9 cellular contexts compared by ENCODE assay signal in the genomic region with DNA sequence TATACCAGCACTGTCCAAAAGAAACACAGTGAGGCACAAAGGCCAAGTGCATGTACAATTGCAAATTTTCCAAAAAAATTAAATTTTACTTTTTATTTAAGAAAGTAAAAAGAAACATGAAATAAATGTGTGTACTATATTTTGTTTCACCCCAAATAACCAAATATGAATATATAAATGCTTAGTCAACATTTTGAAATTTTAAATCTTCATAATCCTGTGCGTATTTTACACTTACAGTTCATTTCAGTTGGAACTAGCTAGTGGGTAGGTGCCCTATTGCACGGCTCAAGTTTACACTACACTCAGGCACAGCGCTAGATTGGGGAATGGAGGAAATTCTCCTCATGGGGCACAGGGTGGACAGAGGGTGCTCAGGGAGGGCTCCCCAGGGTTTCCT. TPM values are rescaled to one million over a fixed set of nuclear protein-coding genes. Genes with fewer than 3 reads are reported as not detected.
A peak's percentile ranks its signal among the peaks of the same experiment; 100 is the strongest.
DNase-seq lines count a peak whose midpoint lies in the region; ATAC-seq, FAIRE-seq and TF ChIP-seq lines count a peak whose summit lies in the region.
"Had no signal": no experiment of that assay in that cellular context is flagged by ENCODE, and none has a peak within 500 bp of the region (broad histone marks: within the 10 kb centered on the region; RNA-seq: fewer than 3 reads in every experiment).

No MANE protein-coding gene starts in this region.

- H2AFZ ChIP-seq in GM12878 (ENCODE audit: control insufficient read depth, low read depth, low read length) = no peak overlapping the region

- H3K27ac ChIP-seq in GM12878 (ENCODE audit: control insufficient read depth, insufficient read depth) (no peak overlapping the region), caudate nucleus (ENCODE audit: low read depth, low read length) (no peak overlapping the region)

- 97% methylated on average over 3 of the region's 3 CpGs for WGBS in GM12878 (ENCODE audit: insufficient coverage, insufficient replicate concordance, low lambda C conversion rate, missing lambda C conversion rate)

- peak overlapping the region; percentile 80; the same call in 1 of the 2 replicates for H3K4me2 ChIP-seq in GM12878 (ENCODE audit: control insufficient read depth, insufficient read depth)

- no peak for DNase-seq in GM12865 (ENCODE audit: low read depth)
- no peak for DNase-seq in GM12878 (ENCODE audit: low read depth, low spot score)
- DNase-seq in progenitor cell of endocrine pancreas (ENCODE audit: low spot score, unreplicated experiment) = no peak
- DNase-seq in caudate nucleus (lab: John Stamatoyannopoulos, UW) = no peak
- no peak for DNase-seq in RCC 7860 (ENCODE audit: low spot score)
- DNase-seq: NCI-H446 treated with DMSO at 0.1 percent for 48 hours, T1000 had no signal

- H3K9me3 Mint-ChIP-seq in progenitor cell of endocrine pancreas (ENCODE audit: low read depth) = peaks cover 4% of the 10 kb centered on the region

- TF ChIP-seq EP300 in GM12878 (IDR thresholded peaks at IDR 0.05; ENCODE audit: borderline replicate concordance in 1 of 2, control insufficient read depth in 1 of 2, low read depth in 2 of 2, low read length in 2 of 2) = no peak

- H3K36me3 Mint-ChIP-seq in progenitor cell of endocrine pancreas (ENCODE audit: insufficient read depth) = peaks cover 20% of the 10 kb centered on the region

- no peak overlapping the region for H3K27ac Mint-ChIP-seq in progenitor cell of endocrine pancreas

- H3K4me3 Mint-ChIP-seq in progenitor cell of endocrine pancreas (ENCODE audit: low read depth) = peak overlapping the region; percentile 31

- no peaks in the 10 kb centered on the region for H3K27me3 ChIP-seq in GM12878 (replicated peaks in 1 of 2; ENCODE audit: control insufficient read depth in 2 of 2, insufficient read depth in 2 of 2, low read length in 1 of 2)

- H3K27me3 Mint-ChIP-seq in progenitor cell of endocrine pancreas = no peaks in the 10 kb centered on the region

- H3K4me3 ChIP-seq in GM12865 (ENCODE audit: low read depth, low read length) (peak overlapping the region; percentile 97), GM12878 (peak overlapping the region; percentile 69; the same call in 1 of the 2 replicates)

- peaks cover 4% of the 10 kb centered on the region; the same call in 2 of the 3 replicates for H3K9me3 ChIP-seq in GM12878 (replicated peaks; ENCODE audit: control insufficient read depth, insufficient read depth, low read length)

- POLR2A ChIA-PET in GM12878 (lab: Charles Lee) = no interaction called here

- SMC1A ChIA-PET in GM12878 (lab: Charles Lee; ENCODE audit: uncharacterized antibody, unreplicated experiment) = interaction anchor here (0.8 kb wide), 1 partner anchor 52 kb away, joined by 4 read pairs; no protein-coding TSS in a partner anchor

- peaks cover 4% of the 10 kb centered on the region; the same call in 1 of the 2 replicates for H3K4me1 ChIP-seq in GM12878 (ENCODE audit: control insufficient read depth, insufficient read depth, low read length)

- RAD21 ChIA-PET in GM12878 (lab: Charles Lee; ENCODE audit: unreplicated experiment) = no interaction called here

- no peak for TF ChIP-seq RAD21 in GM12878 (IDR thresholded peaks at IDR 0.05; ENCODE audit: insufficient read depth, low read depth, low read length)

- intact Hi-C loops in GM12878 (cut with micrococcal nuclease; ENCODE audit: unreplicated experiment) = no loop called here

- H3K36me3 ChIP-seq in GM12878 (ENCODE audit: control insufficient read depth in 2 of 2, insufficient read depth in 2 of 2, low read length in 1 of 2) = no peaks in the 10 kb centered on the region

- peaks cover 11% of the 10 kb centered on the region for H3K4me1 Mint-ChIP-seq in progenitor cell of endocrine pancreas (ENCODE audit: low read depth)

- H3K9ac ChIP-seq in GM12878 (ENCODE audit: control insufficient read depth, insufficient read depth, low read length) = peak overlapping the region; percentile 64; the same call in 1 of the 2 replicates

- CTCF ChIA-PET in GM12878 (lab: Yijun Ruan, JAX) = no interaction called here

- TF ChIP-seq CTCF in GM12865 (IDR thresholded peaks at IDR 0.05; ENCODE audit: insufficient read depth, low read depth, low read length, missing control alignments) = no peak
- no peak for TF ChIP-seq CTCF in GM12878 (IDR thresholded peaks at IDR 0.05 in 2 of 3, conservative IDR thresholded peaks at IDR 0.05 in 1 of 3; ENCODE audit: control insufficient read depth in 2 of 3, extremely low read depth in 1 of 3, insufficient read depth in 1 of 3, low read depth in 3 of 3, low read length in 3 of 3)
- no peak for TF ChIP-seq CTCF in progenitor cell of endocrine pancreas (IDR thresholded peaks at IDR 0.05; ENCODE audit: unreplicated experiment)

- ATAC-seq in GM12878 = no peak
- ATAC-seq in GM18870 (IDR thresholded peaks at IDR 0.05; ENCODE audit: unreplicated experiment) = no peak

- FAIRE-seq in GM12878 (lab: Jason Lieb, UNC) = no peak
- FAIRE-seq in RCC 7860 (lab: Jason Lieb, UNC) = no peak

- BruUV-seq in GM12878 (replicated peaks; lab: Mats Ljungman, UMichigan) = no TSS peak

- H3K79me2 ChIP-seq in GM12878 (ENCODE audit: control insufficient read depth, insufficient read depth, low read length) = no peaks in the 10 kb centered on the region

- in situ Hi-C loops in GM12878 (cut with MboI) = no loop called here

- no peaks in the 10 kb centered on the region for H4K20me1 ChIP-seq in GM12878 (ENCODE audit: control insufficient read depth, insufficient read depth)

- no peak for TF ChIP-seq POLR2A in GM12878 (IDR thresholded peaks at IDR 0.05; ENCODE audit: low read depth, low read length)

RNA-seq across cellular contexts. Expression of gene BTN3A3, which starts 18.0 kb away (rescaled TPM):
- 137 and 149 TPM in 2 replicates for total RNA-seq in GM12878 (2013; cell fraction: nucleolus; rRNA removed)
- total RNA-seq in GM12878 (2014; rRNA removed) = 14.2 and 15.1 TPM in 2 replicates
- 12.7 and 13.5 TPM in 2 replicates for total RNA-seq in GM12878 (2014; rRNA removed; fragmentation: Illumina TruSeq; extraction: Trizol)
- total RNA-seq in GM12878 (2021) = 15.2 and 15.7 TPM in 2 replicates
- 21.5 TPM for polyA plus RNA-seq in GM12878 (2011; ENCODE audit: low read depth)
- polyA plus RNA-seq in GM12878 (2011; rRNA removed) = 42.1 and 49.7 TPM in 2 replicates
- 21.8 and 27.6 TPM in 2 replicates for polyA plus RNA-seq in GM12878 (2011; cell fraction: cytosol; rRNA removed)
- 99.9 and 135 TPM in 2 replicates for polyA plus RNA-seq in GM12878 (2011; cell fraction: nucleus; rRNA removed)
- polyA plus RNA-seq in GM12878 (2012) = 21.3 and 28.2 TPM in 2 replicates
- 20.8 and 27.3 TPM in 2 replicates for polyA plus RNA-seq in GM12878 (2014; fragmentation: Illumina TruSeq; extraction: Trizol)
- 1 to 10 TPM; 5.8 to 8.4 TPM for polyA plus RNA-seq in GM12878 (2014; fragmentation: Nextera tagmentation; extraction: Ambion mirVana)
- polyA plus RNA-seq in GM12878 (2014; rRNA removed) = 15.7 and 16.3 TPM in 2 replicates
- polyA plus RNA-seq in GM12878 (2016; fragmentation: Nextera tagmentation; extraction: Ambion mirVana) = 10 to 100 TPM in 1 of 2 experiments, 1 to 10 TPM in 1; 8.9 to 11.3 TPM
- 59.2 and 67.2 TPM in 2 replicates for polyA minus RNA-seq in GM12878 (2011; rRNA and poly(A)+ RNA removed)
- 9.0 and 11.8 TPM in 2 replicates for polyA minus RNA-seq in GM12878 (2011; cell fraction: cytosol; rRNA and poly(A)+ RNA removed)
- polyA minus RNA-seq in GM12878 (2011; cell fraction: nucleus; rRNA and poly(A)+ RNA removed) = 42.1 and 50.7 TPM in 2 replicates
- 2.4 and 3.1 TPM in 2 replicates for total RNA-seq in progenitor cell of endocrine pancreas
- polyA plus RNA-seq: neural cell had no signal

RNA-seq across cellular contexts. Expression of gene BTN3A1, which starts 20.3 kb away (rescaled TPM):
- total RNA-seq in GM12878 (2013; cell fraction: nucleolus; rRNA removed) = 206 and 211 TPM in 2 replicates
- total RNA-seq in GM12878 (2014; rRNA removed) (16.4 and 21.0 TPM in 2 replicates), GM12878 (2014; rRNA removed; fragmentation: Illumina TruSeq; extraction: Trizol) (15.7 and 19.1 TPM in 2 replicates), GM12878 (2021) (17.6 and 19.5 TPM in 2 replicates), progenitor cell of endocrine pancreas (9.6 and 10.5 TPM in 2 replicates)
- 32.0 TPM for polyA plus RNA-seq in GM12878 (2011; ENCODE audit: low read depth)
- polyA plus RNA-seq in GM12878 (2011; rRNA removed) (60.1 and 64.3 TPM in 2 replicates), GM12878 (2014; fragmentation: Illumina TruSeq; extraction: Trizol) (22.8 and 26.7 TPM in 2 replicates), GM12878 (2014; fragmentation: Nextera tagmentation; extraction: Ambion mirVana) (1 to 10 TPM; 5.6 TPM), GM12878 (2014; rRNA removed) (18.0 and 22.4 TPM in 2 replicates), GM12878 (2016; fragmentation: Nextera tagmentation; extraction: Ambion mirVana) (10 to 100 TPM in 1 of 2 experiments, 1 to 10 TPM in 1; 9.8 to 10.5 TPM)
- 33.3 and 43.0 TPM in 2 replicates for polyA plus RNA-seq in GM12878 (2011; cell fraction: cytosol; rRNA removed)
- 116 and 165 TPM in 2 replicates for polyA plus RNA-seq in GM12878 (2011; cell fraction: nucleus; rRNA removed)
- 33.4 and 39.6 TPM in 2 replicates for polyA plus RNA-seq in GM12878 (2012)
- 61.2 and 67.0 TPM in 2 replicates for polyA minus RNA-seq in GM12878 (2011; rRNA and poly(A)+ RNA removed)
- polyA minus RNA-seq in GM12878 (2011; cell fraction: cytosol; rRNA and poly(A)+ RNA removed) = 4.8 and 9.1 TPM in 2 replicates
- 26.5 and 28.0 TPM in 2 replicates for polyA minus RNA-seq in GM12878 (2011; cell fraction: nucleus; rRNA and poly(A)+ RNA removed)

RNA-seq across cellular contexts. Expression of gene BTN2A1, which starts 35.4 kb away (rescaled TPM):
- total RNA-seq in GM12878 (2013; cell fraction: nucleolus; rRNA removed) = 38.7 and 39.2 TPM in 2 replicates
- total RNA-seq in GM12878 (2014; rRNA removed) (7.2 and 8.2 TPM in 2 replicates), GM12878 (2014; rRNA removed; fragmentation: Illumina TruSeq; extraction: Trizol) (13.6 and 14.0 TPM in 2 replicates), GM12878 (2021) (15.6 and 16.7 TPM in 2 replicates), progenitor cell of endocrine pancreas (24.7 and 26.4 TPM in 2 replicates)
- 14.8 TPM for polyA plus RNA-seq in GM12878 (2011; ENCODE audit: low read depth)
- polyA plus RNA-seq in GM12878 (2011; rRNA removed) (25.5 and 28.0 TPM in 2 replicates), GM12878 (2014; fragmentation: Illumina TruSeq; extraction: Trizol) (18.7 and 20.7 TPM in 2 replicates), GM12878 (2014; fragmentation: Nextera tagmentation; extraction: Ambion mirVana) (10 to 100 TPM; 15.6 to 15.9 TPM), GM12878 (2014; rRNA removed) (16.0 and 16.7 TPM in 2 replicates), GM12878 (2016; fragmentation: Nextera tagmentation; extraction: Ambion mirVana) (10 to 100 TPM; 11.2 to 13.2 TPM)
- 21.4 and 23.1 TPM in 2 replicates for polyA plus RNA-seq in GM12878 (2011; cell fraction: cytosol; rRNA removed)
- polyA plus RNA-seq in GM12878 (2011; cell fraction: nucleus; rRNA removed) = 52.3 and 54.4 TPM in 2 replicates
- polyA plus RNA-seq in GM12878 (2012) = 17.9 and 19.6 TPM in 2 replicates
- 24.4 and 31.8 TPM in 2 replicates for polyA minus RNA-seq in GM12878 (2011; rRNA and poly(A)+ RNA removed)
- 7.4 and 9.5 TPM in 2 replicates for polyA minus RNA-seq in GM12878 (2011; cell fraction: cytosol; rRNA and poly(A)+ RNA removed)
- polyA minus RNA-seq in GM12878 (2011; cell fraction: nucleus; rRNA and poly(A)+ RNA removed) = 14.6 and 23.2 TPM in 2 replicates

RNA-seq across cellular contexts. Expression of gene BTN2A2, which starts 39.4 kb away (rescaled TPM):
- 227 and 232 TPM in 2 replicates for total RNA-seq in GM12878 (2013; cell fraction: nucleolus; rRNA removed)
- total RNA-seq in GM12878 (2014; rRNA removed) = 24.7 and 28.3 TPM in 2 replicates
- 26.3 and 27.5 TPM in 2 replicates for total RNA-seq in GM12878 (2014; rRNA removed; fragmentation: Illumina TruSeq; extraction: Trizol)
- total RNA-seq in GM12878 (2021) = 28.5 and 32.7 TPM in 2 replicates
- polyA plus RNA-seq in GM12878 (2011; ENCODE audit: low read depth) = 17.7 TPM
- 70.8 and 76.4 TPM in 2 replicates for polyA plus RNA-seq in GM12878 (2011; rRNA removed)
- polyA plus RNA-seq in GM12878 (2011; cell fraction: cytosol; rRNA removed) = 54.8 and 60.3 TPM in 2 replicates
- polyA plus RNA-seq in GM12878 (2011; cell fraction: nucleus; rRNA removed) = 226 and 267 TPM in 2 replicates
- polyA plus RNA-seq in GM12878 (2012) = 20.4 and 30.9 TPM in 2 replicates
- 29.8 and 31.7 TPM in 2 replicates for polyA plus RNA-seq in GM12878 (2014; fragmentation: Illumina TruSeq; extraction: Trizol)
- 10 to 100 TPM; 14.7 to 30.9 TPM for polyA plus RNA-seq in GM12878 (2014; fragmentation: Nextera tagmentation; extraction: Ambion mirVana)
- polyA plus RNA-seq in GM12878 (2014; rRNA removed) = 25.9 and 29.4 TPM in 2 replicates
- 10 to 100 TPM; 16.3 to 16.7 TPM for polyA plus RNA-seq in GM12878 (2016; fragmentation: Nextera tagmentation; extraction: Ambion mirVana)
- 117 TPM in 2 replicates for polyA minus RNA-seq in GM12878 (2011; rRNA and poly(A)+ RNA removed)
- polyA minus RNA-seq in GM12878 (2011; cell fraction: cytosol; rRNA and poly(A)+ RNA removed) = 14.4 and 20.5 TPM in 2 replicates
- polyA minus RNA-seq in GM12878 (2011; cell fraction: nucleus; rRNA and poly(A)+ RNA removed) = 83.3 and 115 TPM in 2 replicates
- 26.8 and 33.4 TPM in 2 replicates for total RNA-seq in progenitor cell of endocrine pancreas

RNA-seq across cellular contexts. Expression of gene BTN3A2, which starts 57.3 kb away (rescaled TPM):
- total RNA-seq in GM12878 (2013; cell fraction: nucleolus; rRNA removed) = 134 and 147 TPM in 2 replicates
- 17.2 and 17.3 TPM in 2 replicates for total RNA-seq in GM12878 (2014; rRNA removed)
- total RNA-seq in GM12878 (2014; rRNA removed; fragmentation: Illumina TruSeq; extraction: Trizol) = 19.5 and 20.9 TPM in 2 replicates
- total RNA-seq in GM12878 (2021) = 26.1 and 27.8 TPM in 2 replicates
- polyA plus RNA-seq in GM12878 (2011; ENCODE audit: low read depth) = 22.1 TPM
- polyA plus RNA-seq in GM12878 (2011; rRNA removed) = 74.7 and 80.5 TPM in 2 replicates
- polyA plus RNA-seq in GM12878 (2011; cell fraction: cytosol; rRNA removed) = 40.4 and 44.5 TPM in 2 replicates
- polyA plus RNA-seq in GM12878 (2011; cell fraction: nucleus; rRNA removed) = 82.7 and 117 TPM in 2 replicates
- 26.4 and 31.9 TPM in 2 replicates for polyA plus RNA-seq in GM12878 (2012)
- polyA plus RNA-seq in GM12878 (2014; fragmentation: Illumina TruSeq; extraction: Trizol) = 25.1 and 25.2 TPM in 2 replicates
- polyA plus RNA-seq in GM12878 (2014; fragmentation: Nextera tagmentation; extraction: Ambion mirVana) = 10 to 100 TPM; 15.9 to 22.2 TPM
- polyA plus RNA-seq in GM12878 (2014; rRNA removed) = 19.5 and 19.6 TPM in 2 replicates
- 10 to 100 TPM; 13.6 to 14.7 TPM for polyA plus RNA-seq in GM12878 (2016; fragmentation: Nextera tagmentation; extraction: Ambion mirVana)
- 59.7 and 127 TPM in 2 replicates for polyA minus RNA-seq in GM12878 (2011; rRNA and poly(A)+ RNA removed)
- 9.1 and 15.6 TPM in 2 replicates for polyA minus RNA-seq in GM12878 (2011; cell fraction: cytosol; rRNA and poly(A)+ RNA removed)
- 41.1 and 44.0 TPM in 2 replicates for polyA minus RNA-seq in GM12878 (2011; cell fraction: nucleus; rRNA and poly(A)+ RNA removed)
- total RNA-seq in progenitor cell of endocrine pancreas = 5.1 and 5.3 TPM in 2 replicates
